11 cellular contexts compared by ENCODE assay signal in genomic region chr21:25428537-25428936, GRCh38.
DNase-seq lines count a peak whose midpoint lies in the region; ATAC-seq and TF ChIP-seq lines count a peak whose summit lies in the region.
"Had no signal": no experiment of that assay in that cellular context is flagged by ENCODE, and none has a peak within 500 bp of the region (broad histone marks: within the 10 kb centered on the region; RNA-seq: fewer than 3 reads in every experiment).

No MANE protein-coding gene starts in this region.

- no peak overlapping the region for H3K27ac ChIP-seq in coronary artery
- H3K27ac ChIP-seq: brain microvascular endothelial cell, neural progenitor cell had no signal

- TF ChIP-seq CTCF in kidney epithelial cell (IDR thresholded peaks at IDR 0.05; ENCODE audit: insufficient read depth, low read length, poor library complexity, severe bottlenecking): no peak
- TF ChIP-seq CTCF in coronary artery (IDR thresholded peaks at IDR 0.05): no peak
- no peak for TF ChIP-seq CTCF in GM20000 (IDR thresholded peaks at IDR 0.05; ENCODE audit: extremely low read depth, missing control alignments)

- no peaks in the 10 kb centered on the region for H3K36me3 ChIP-seq in kidney epithelial cell (ENCODE audit: control insufficient read depth, insufficient read depth, low read length)
- H3K36me3 ChIP-seq: brain microvascular endothelial cell, neural progenitor cell had no signal

- DNase-seq in activated CD4-positive, CD25-positive, alpha-beta regulatory T cell treated with anti-CD3 and anti-CD28 coated beads, Interleukin-2, amount 50 U/mL, for 72 hours: no peak
- DNase-seq in kidney epithelial cell (ENCODE audit: low read depth) (peak; percentile 10), dedifferentiated amniotic fluid mesenchymal stem cell (ENCODE audit: extremely low spot score) (no peak), coronary artery (ENCODE audit: low spot score) (no peak), GM20000 (ENCODE audit: low spot score) (no peak)
- DNase-seq: brain microvascular endothelial cell, NCI-H526 treated with DMSO at 0.1 percent for 48 hours had no signal

- peak; percentile 93 to 95 for ATAC-seq in activated CD4-positive, CD25-positive, alpha-beta regulatory T cell treated with anti-CD3 and anti-CD28 coated beads, Interleukin-2, amount 50 U/mL, for 24 hours
- ATAC-seq in GM21619 (IDR thresholded peaks at IDR 0.05; ENCODE audit: unreplicated experiment) (peak; percentile 56), HG03565 (IDR thresholded peaks at IDR 0.05; ENCODE audit: unreplicated experiment) (peak; percentile 55)

- H3K4me3 ChIP-seq in kidney epithelial cell (ENCODE audit: low read depth, low read length): no peak overlapping the region
- H3K4me3 ChIP-seq in coronary artery: no peak overlapping the region
- H3K4me3 ChIP-seq: neural progenitor cell had no signal

- no peaks in the 10 kb centered on the region for H3K27me3 ChIP-seq in kidney epithelial cell (ENCODE audit: control insufficient read depth, insufficient read depth, low read length)
- H3K27me3 ChIP-seq: brain microvascular endothelial cell had no signal
